ENCODE assay signal across 22 cellular contexts in the genomic region with DNA sequence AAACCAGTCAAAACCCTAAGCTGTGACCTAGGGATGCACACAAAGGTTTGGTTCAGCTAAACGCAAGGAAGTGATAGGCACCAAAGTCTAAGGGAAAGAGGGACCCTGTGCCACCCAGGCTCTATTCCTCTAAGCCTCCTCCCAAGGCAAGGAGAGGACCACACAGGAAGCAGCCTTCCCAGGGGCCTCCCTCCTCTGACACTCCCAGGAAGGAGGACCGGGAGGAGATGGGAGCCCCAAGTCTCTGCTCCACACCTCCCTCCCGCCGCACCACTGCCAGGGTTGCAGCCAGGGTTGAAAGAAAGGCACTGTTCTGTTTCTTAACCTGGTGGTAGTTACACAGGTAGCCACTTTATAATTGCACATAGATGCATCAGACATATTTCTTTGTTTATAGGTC.
"Had no signal": no experiment of that assay in that cellular context is flagged by ENCODE, and none has a peak within 500 bp of the region (broad histone marks: within the 10 kb centered on the region; RNA-seq: fewer than 3 reads in every experiment).

No MANE protein-coding gene starts in this region.

- DNase-seq: activated CD4-positive, alpha-beta T cell treated with anti-CD3 and anti-CD28 coated beads for 1 hour; activated naive CD4-positive, alpha-beta T cell treated with anti-CD3 and anti-CD28 coated beads for 36 hours; activated naive CD8-positive, alpha-beta T cell treated with anti-CD3 and anti-CD28 coated beads for 36 hours; activated T-cell treated with anti-CD3 and anti-CD28 coated beads for 4 hours; activated T-cell treated with anti-CD3 and anti-CD28 coated beads, Interleukin-2, amount 50 U/mL, for 72 hours; adrenal gland; cortex of kidney; effector memory CD8-positive, alpha-beta T cell; head of caudate nucleus; hippocampal formation; left cardiac atrium; left ventricle myocardium superior; pancreas; spleen; stimulated activated naive CD4-positive, alpha-beta T cell treated with Interleukin-2 at 50 U/mL for 16 hours; T-helper 1 cell; T1000 had no signal

- H3K4me3 Mint-ChIP-seq: activated naive CD4-positive, alpha-beta T cell treated with anti-CD3 and anti-CD28 coated beads for 36 hours; activated naive CD8-positive, alpha-beta T cell treated with anti-CD3 and anti-CD28 coated beads for 36 hours; activated T-cell treated with anti-CD3 and anti-CD28 coated beads, Interleukin-2, amount 50 U/mL, for 72 hours; brain; effector memory CD8-positive, alpha-beta T cell had no signal

- H3K4me1 ChIP-seq: adrenal gland, ascending aorta, pancreas, right atrium auricular region had no signal

- H3K27me3 Mint-ChIP-seq: activated naive CD8-positive, alpha-beta T cell treated with anti-CD3 and anti-CD28 coated beads for 36 hours; effector memory CD8-positive, alpha-beta T cell had no signal

- ATAC-seq: activated T-cell treated with anti-CD3 and anti-CD28 coated beads, Interleukin-2, amount 50 U/mL, for 72 hours; effector memory CD8-positive, alpha-beta T cell; left cardiac atrium; left ventricle myocardium superior; pancreas had no signal

- H3K9me3 ChIP-seq: adrenal gland, ascending aorta, pancreas, right atrium auricular region, spleen, tibial nerve had no signal

- H3K27ac Mint-ChIP-seq: activated naive CD4-positive, alpha-beta T cell treated with anti-CD3 and anti-CD28 coated beads for 36 hours; activated naive CD8-positive, alpha-beta T cell treated with anti-CD3 and anti-CD28 coated beads for 36 hours; activated T-cell treated with anti-CD3 and anti-CD28 coated beads, Interleukin-2, amount 50 U/mL, for 72 hours; brain had no signal

- H3K9me3 Mint-ChIP-seq: activated naive CD4-positive, alpha-beta T cell treated with anti-CD3 and anti-CD28 coated beads for 36 hours; activated naive CD8-positive, alpha-beta T cell treated with anti-CD3 and anti-CD28 coated beads for 36 hours; activated T-cell treated with anti-CD3 and anti-CD28 coated beads, Interleukin-2, amount 50 U/mL, for 72 hours; brain; effector memory CD8-positive, alpha-beta T cell had no signal

- H3K27ac ChIP-seq: adrenal gland, ascending aorta, cardiac muscle cell, pancreas, right atrium auricular region, spleen, tibial nerve had no signal

- H3K27me3 ChIP-seq: adrenal gland, ascending aorta, cardiac muscle cell, pancreas, right atrium auricular region, spleen, tibial nerve had no signal

- H3K4me1 Mint-ChIP-seq: activated naive CD8-positive, alpha-beta T cell treated with anti-CD3 and anti-CD28 coated beads for 36 hours; brain had no signal

- H3K4me3 ChIP-seq: adrenal gland, ascending aorta, cardiac muscle cell, pancreas, right atrium auricular region, spleen, tibial nerve had no signal
